24 cellular contexts compared by ENCODE assay signal in genomic region chr16:65343556-65343955, GRCh38.
DNase-seq lines count a peak whose midpoint lies in the region; ATAC-seq, FAIRE-seq and TF ChIP-seq lines count a peak whose summit lies in the region.
"Had no signal": no experiment of that assay in that cellular context is flagged by ENCODE, and none has a peak within 500 bp of the region (broad histone marks: within the 10 kb centered on the region; RNA-seq: fewer than 3 reads in every experiment).

No MANE protein-coding gene starts in this region.

- no peaks in the 10 kb centered on the region for H3K79me2 ChIP-seq in PC-3 (ENCODE audit: low read length)
- no peaks in the 10 kb centered on the region for H3K79me2 ChIP-seq in hepatocyte

- H4K20me1 ChIP-seq in PC-3 (ENCODE audit: low read length) (no peaks in the 10 kb centered on the region), hepatocyte (ENCODE audit: insufficient read depth, poor library complexity, severe bottlenecking) (no peaks in the 10 kb centered on the region)
- H4K20me1 ChIP-seq: BLaER1 had no signal

- CTCF ChIA-PET in PC-3 (lab: Charles Lee) = no interaction called here

- H3K4me2 ChIP-seq in PC-3 (ENCODE audit: low read length) = no peak overlapping the region
- H3K4me2 ChIP-seq in hepatocyte = no peak overlapping the region
- H3K4me2 ChIP-seq: BLaER1, GM23338 had no signal

- intact Hi-C loops in PC-3 (cut with micrococcal nuclease) (no loop called here), uterus (cut with DNase I; ENCODE audit: low total_unique reads) (no loop called here)

- H3K4me3 ChIP-seq in PC-3 (ENCODE audit: low read length) (no peak overlapping the region), bronchial epithelial cell (ENCODE audit: low read depth, low read length) (no peak overlapping the region), hepatocyte (no peak overlapping the region), uterus (no peak overlapping the region)
- H3K4me3 ChIP-seq: BLaER1, GM12878, GM23338, HAP-1 had no signal

- H3K27ac ChIP-seq in PC-3 (ENCODE audit: low read length) (no peak overlapping the region), hepatocyte (no peak overlapping the region), uterus (no peak overlapping the region)
- H3K27ac ChIP-seq: 22Rv1, BLaER1, C4-2B had no signal

- H3K9me2 ChIP-seq in PC-3 (replicated peaks; ENCODE audit: low read length) = no peaks in the 10 kb centered on the region
- no peaks in the 10 kb centered on the region for H3K9me2 ChIP-seq in hepatocyte (replicated peaks; ENCODE audit: insufficient read depth)

- peak; percentile 32 for FAIRE-seq in bronchial epithelial cell (lab: Jason Lieb, UNC)
- FAIRE-seq: A204.1, G401.6, GM12878, GM19239, H54 had no signal

- H3F3A ChIP-seq in PC-3 (ENCODE audit: low read length, unreplicated experiment) = no peaks in the 10 kb centered on the region

- TF ChIP-seq POLR2A in uterus (IDR thresholded peaks at IDR 0.05) = no peak

- H3K36me3 ChIP-seq in PC-3 (ENCODE audit: low read depth, low read length) (no peaks in the 10 kb centered on the region), bronchial epithelial cell (ENCODE audit: control insufficient read depth, insufficient read depth, low read length) (no peaks in the 10 kb centered on the region), hepatocyte (replicated peaks; ENCODE audit: insufficient read depth, low read depth) (no peaks in the 10 kb centered on the region), uterus (no peaks in the 10 kb centered on the region)
- H3K36me3 ChIP-seq: BLaER1, HAP-1 had no signal

- no TSS peak for BruUV-seq in PC-3 (replicated peaks; lab: Mats Ljungman, UMichigan)

- POLR2A ChIA-PET in PC-3 (lab: Charles Lee; ENCODE audit: unreplicated experiment) = no interaction called here

- DNase-seq in LoVo (ENCODE audit: low spot score) = peak; percentile 8
- DNase-seq in PC-3 = peak; percentile 26
- DNase-seq in bronchial epithelial cell (ENCODE audit: low read depth) = no peak
- DNase-seq in hepatocyte (ENCODE audit: low spot score) = peak; percentile 6
- DNase-seq in H4 (ENCODE audit: low spot score) = no peak
- no peak for DNase-seq in uterus
- DNase-seq in cerebellum (ENCODE audit: low spot score) = no peak
- DNase-seq: Caco-2; CD4-positive, CD25-positive, alpha-beta regulatory T cell; CD8-positive, alpha-beta T cell; DMS153; DND-41; HFFc6 had no signal

- H3K9ac ChIP-seq in PC-3 (ENCODE audit: low read length) = no peak overlapping the region
- H3K9ac ChIP-seq: BLaER1 had no signal

- no peak overlapping the region for H2AFZ ChIP-seq in PC-3 (ENCODE audit: low read length)
- H2AFZ ChIP-seq in hepatocyte = no peak overlapping the region
- H2AFZ ChIP-seq: GM23338 had no signal

- H3K4me1 ChIP-seq in PC-3 (ENCODE audit: insufficient read depth, low read length) (no peaks in the 10 kb centered on the region), hepatocyte (ENCODE audit: insufficient read depth) (no peaks in the 10 kb centered on the region), uterus (no peaks in the 10 kb centered on the region)
- H3K4me1 ChIP-seq: BLaER1, Caco-2, HAP-1 had no signal

- ATAC-seq in PC-3 (no peak), HG02973 (IDR thresholded peaks at IDR 0.05; ENCODE audit: unreplicated experiment) (no peak)
- ATAC-seq: CD8-positive, alpha-beta T cell; GM12878; GM23338 had no signal

- WGBS in hepatocyte (ENCODE audit: low lambda C conversion rate, missing lambda C conversion rate) = 100% methylated on average over 2 of the region's 2 CpGs

- no peaks in the 10 kb centered on the region for H3K9me3 ChIP-seq in PC-3 (ENCODE audit: low read length)
- no peaks in the 10 kb centered on the region for H3K9me3 ChIP-seq in hepatocyte (ENCODE audit: low read depth)
- no peaks in the 10 kb centered on the region for H3K9me3 ChIP-seq in uterus
- H3K9me3 ChIP-seq: BLaER1, Caco-2, HAP-1 had no signal

- TF ChIP-seq CTCF in PC-3 (conservative IDR thresholded peaks at IDR 0.05; ENCODE audit: low read depth, low read length) (no peak), bronchial epithelial cell (IDR thresholded peaks at IDR 0.05; ENCODE audit: insufficient read depth, low read length, severe bottlenecking) (no peak), hepatocyte (IDR thresholded peaks at IDR 0.05; ENCODE audit: poor library complexity) (no peak), uterus (IDR thresholded peaks at IDR 0.05) (no peak)

- no peaks in the 10 kb centered on the region for H3K27me3 ChIP-seq in PC-3 (ENCODE audit: low read length)
- H3K27me3 ChIP-seq in bronchial epithelial cell (ENCODE audit: control insufficient read depth, insufficient read depth, low read length) = no peaks in the 10 kb centered on the region
- H3K27me3 ChIP-seq in hepatocyte = no peaks in the 10 kb centered on the region
- no peaks in the 10 kb centered on the region for H3K27me3 ChIP-seq in uterus
- H3K27me3 ChIP-seq: BLaER1 had no signal

Comparison
In these comparisons a context has a peak if more than half of its experiments do, and no peak if none do; other contexts are left out.
1. DNase-seq: peak in LoVo (single experiment), PC-3 (single experiment) and hepatocyte (single experiment); none in bronchial epithelial cell (single experiment), H4 (single experiment), uterus (0 of 2) and cerebellum (single experiment).